Comparison of ENCODE assay signal across 20 cellular contexts in genomic region chr17:152860-153420, GRCh38. TPM values are rescaled to one million over a fixed set of nuclear protein-coding genes. Genes with fewer than 3 reads are reported as not detected.
"Had no signal": no experiment of that assay in that cellular context is flagged by ENCODE, and none has a peak within 500 bp of the region (broad histone marks: within the 10 kb centered on the region; RNA-seq: fewer than 3 reads in every experiment).

No MANE protein-coding gene starts in this region.

- H3K9me3 ChIP-seq: mucosa of descending colon had no signal

- H3K27ac ChIP-seq: skin epidermis, VCaP had no signal

- H3K4me3 Mint-ChIP-seq: activated CD8-positive, alpha-beta T cell treated with anti-CD3 and anti-CD28 coated beads, Interleukin-2, amount 10 ng/mL, durations not matched to agents 7 days and 5 days; activated naive CD4-positive, alpha-beta T cell treated with anti-CD3 and anti-CD28 coated beads for 36 hours; activated T-helper 1 cell treated with anti-CD3 and anti-CD28 coated beads, Interleukin-12 subunit alpha, Interleukin-12 subunit beta, Interleukin-2, Interleukin-4 antibody, amounts not matched to agents 30 ng/mL and 10 ng/mL and 1 ng/mL, durations not matched to agents 14 hours and 24 hours and 36 hours; brain; endodermal cell; naive thymus-derived CD8-positive, alpha-beta T cell; stimulated activated effector memory CD8-positive, alpha-beta T cell treated with anti-CD3 and anti-CD28 coated beads, Interleukin-12 subunit alpha, Interleukin-12 subunit beta, amount 100 ng/mL, for 72 hours had no signal

- H3K4me1 Mint-ChIP-seq: brain; endodermal cell; naive thymus-derived CD8-positive, alpha-beta T cell; stimulated activated effector memory CD8-positive, alpha-beta T cell treated with anti-CD3 and anti-CD28 coated beads, Interleukin-12 subunit alpha, Interleukin-12 subunit beta, amount 100 ng/mL, for 72 hours had no signal

- H3K27ac Mint-ChIP-seq: activated CD8-positive, alpha-beta T cell treated with anti-CD3 and anti-CD28 coated beads, Interleukin-2, amount 10 ng/mL, durations not matched to agents 7 days and 5 days; activated naive CD4-positive, alpha-beta T cell treated with anti-CD3 and anti-CD28 coated beads for 36 hours; activated T-helper 1 cell treated with anti-CD3 and anti-CD28 coated beads, Interleukin-12 subunit alpha, Interleukin-12 subunit beta, Interleukin-2, Interleukin-4 antibody, amounts not matched to agents 30 ng/mL and 10 ng/mL and 1 ng/mL, durations not matched to agents 14 hours and 24 hours and 36 hours; brain; endodermal cell; naive thymus-derived CD8-positive, alpha-beta T cell; stimulated activated effector memory CD8-positive, alpha-beta T cell treated with anti-CD3 and anti-CD28 coated beads, Interleukin-12 subunit alpha, Interleukin-12 subunit beta, amount 100 ng/mL, for 72 hours had no signal

- H3K9me3 Mint-ChIP-seq: activated naive CD4-positive, alpha-beta T cell treated with anti-CD3 and anti-CD28 coated beads for 36 hours; activated T-helper 1 cell treated with anti-CD3 and anti-CD28 coated beads, Interleukin-12 subunit alpha, Interleukin-12 subunit beta, Interleukin-2, Interleukin-4 antibody, amounts not matched to agents 30 ng/mL and 10 ng/mL and 1 ng/mL, durations not matched to agents 14 hours and 24 hours and 36 hours; endodermal cell; naive thymus-derived CD8-positive, alpha-beta T cell; stimulated activated effector memory CD8-positive, alpha-beta T cell treated with anti-CD3 and anti-CD28 coated beads, Interleukin-12 subunit alpha, Interleukin-12 subunit beta, amount 100 ng/mL, for 72 hours had no signal

- H3K4me3 ChIP-seq: mucosa of descending colon, skin epidermis had no signal

- DNase-seq: activated CD4-positive, alpha-beta T cell treated with anti-CD3 and anti-CD28 coated beads for 4 hours; activated CD8-positive, alpha-beta memory T cell treated with anti-CD3 and anti-CD28 coated beads, Interleukin-2, amount 50 U/mL, for 48 hours; activated CD8-positive, alpha-beta T cell treated with anti-CD3 and anti-CD28 coated beads, Interleukin-2, amount 10 ng/mL, durations not matched to agents 7 days and 5 days; activated naive CD4-positive, alpha-beta T cell treated with anti-CD3 and anti-CD28 coated beads for 36 hours; amniotic stem cell; dermis blood vessel endothelial cell; endodermal cell; erythroblast; hypothalamus; occipital lobe; T-helper 9 cell; trophoblast cell had no signal

- H3K36me3 Mint-ChIP-seq: naive thymus-derived CD8-positive, alpha-beta T cell; stimulated activated effector memory CD8-positive, alpha-beta T cell treated with anti-CD3 and anti-CD28 coated beads, Interleukin-12 subunit alpha, Interleukin-12 subunit beta, amount 100 ng/mL, for 72 hours had no signal

- ATAC-seq: activated CD8-positive, alpha-beta T cell treated with anti-CD3 and anti-CD28 coated beads, Interleukin-2, amount 10 ng/mL, durations not matched to agents 7 days and 5 days; mucosa of descending colon; naive thymus-derived CD8-positive, alpha-beta T cell; stimulated activated effector memory CD8-positive, alpha-beta T cell treated with anti-CD3 and anti-CD28 coated beads, Interleukin-12 subunit alpha, Interleukin-12 subunit beta, amount 100 ng/mL, for 72 hours had no signal

RNA-seq across cellular contexts. Expression of gene SCGB1C2, which starts 15.6 kb away (rescaled TPM):
- total RNA-seq: activated CD8-positive, alpha-beta T cell treated with anti-CD3 and anti-CD28 coated beads, Interleukin-2, amount 10 ng/mL, durations not matched to agents 7 days and 5 days; activated naive CD4-positive, alpha-beta T cell treated with anti-CD3 and anti-CD28 coated beads for 36 hours; activated T-helper 1 cell treated with anti-CD3 and anti-CD28 coated beads, Interleukin-12 subunit alpha, Interleukin-12 subunit beta, Interleukin-2, Interleukin-4 antibody, amounts not matched to agents 30 ng/mL and 10 ng/mL and 1 ng/mL, durations not matched to agents 14 hours and 24 hours and 36 hours; dermis blood vessel endothelial cell; endodermal cell; mucosa of descending colon; naive thymus-derived CD8-positive, alpha-beta T cell; occipital lobe; subcutaneous adipose tissue had no signal

RNA-seq across cellular contexts. Expression of gene DOC2B, which starts 28.5 kb away (rescaled TPM):
- total RNA-seq: activated CD8-positive, alpha-beta T cell treated with anti-CD3 and anti-CD28 coated beads, Interleukin-2, amount 10 ng/mL, durations not matched to agents 7 days and 5 days had no signal
